ENCODE assay signal across 12 cellular contexts in genomic region chr17:3665834-3666233, GRCh38. TPM values are rescaled to one million over a fixed set of nuclear protein-coding genes. Genes with fewer than 3 reads are reported as not detected.
DNase-seq lines count a peak whose midpoint lies in the region; TF ChIP-seq lines count a peak whose summit lies in the region.
"Had no signal": no experiment of that assay in that cellular context is flagged by ENCODE, and none has a peak within 500 bp of the region (broad histone marks: within the 10 kb centered on the region; RNA-seq: fewer than 3 reads in every experiment).

No MANE protein-coding gene starts in this region.

- peak overlapping the region; percentile 28 for H3K4me3 Mint-ChIP-seq in activated CD4-positive, alpha-beta T cell treated with anti-CD3 and anti-CD28 coated beads, Interleukin-2, amount 10 ng/mL, durations not matched to agents 24 days and 14 days
- peak overlapping the region; percentile 3 for H3K4me3 Mint-ChIP-seq in dendritic cell treated with granulocyte-macrophage colony-stimulating factor and Interleukin-4, amounts not matched to agents 40 ng/mL and 50 ng/mL, for 4 days
- H3K4me3 Mint-ChIP-seq in mesothelial cell of epicardium, result peak overlapping the region; percentile 85

- CTCF ChIA-PET in HEK293T (lab: Yijun Ruan, JAX), result no interaction called here

- no peak overlapping the region for H3K27ac Mint-ChIP-seq in activated CD4-positive, alpha-beta T cell treated with anti-CD3 and anti-CD28 coated beads, Interleukin-2, amount 10 ng/mL, durations not matched to agents 24 days and 14 days
- H3K27ac Mint-ChIP-seq in dendritic cell treated with granulocyte-macrophage colony-stimulating factor and Interleukin-4, amounts not matched to agents 40 ng/mL and 50 ng/mL, for 4 days, result peak overlapping the region; percentile 47
- peak overlapping the region; percentile 99 for H3K27ac Mint-ChIP-seq in mesothelial cell of epicardium

- H3K4me1 Mint-ChIP-seq in activated CD4-positive, alpha-beta T cell treated with anti-CD3 and anti-CD28 coated beads, Interleukin-2, amount 10 ng/mL, durations not matched to agents 24 days and 14 days, result peaks cover 20% of the 10 kb centered on the region
- H3K4me1 Mint-ChIP-seq in dendritic cell treated with granulocyte-macrophage colony-stimulating factor and Interleukin-4, amounts not matched to agents 40 ng/mL and 50 ng/mL, for 4 days (ENCODE audit: low read depth), result peaks cover 55% of the 10 kb centered on the region
- H3K4me1 Mint-ChIP-seq in mesothelial cell of epicardium, result peaks cover 32% of the 10 kb centered on the region

- peaks cover 9% of the 10 kb centered on the region for H3K36me3 Mint-ChIP-seq in activated CD4-positive, alpha-beta T cell treated with anti-CD3 and anti-CD28 coated beads, Interleukin-2, amount 10 ng/mL, durations not matched to agents 24 days and 14 days (ENCODE audit: low read depth)
- peaks cover 66% of the 10 kb centered on the region for H3K36me3 Mint-ChIP-seq in dendritic cell treated with granulocyte-macrophage colony-stimulating factor and Interleukin-4, amounts not matched to agents 40 ng/mL and 50 ng/mL, for 4 days (ENCODE audit: low read depth)
- peaks cover 11% of the 10 kb centered on the region for H3K36me3 Mint-ChIP-seq in mesothelial cell of epicardium

- no peaks in the 10 kb centered on the region for H3K9me3 Mint-ChIP-seq in activated CD4-positive, alpha-beta T cell treated with anti-CD3 and anti-CD28 coated beads, Interleukin-2, amount 10 ng/mL, durations not matched to agents 24 days and 14 days
- H3K9me3 Mint-ChIP-seq in dendritic cell treated with granulocyte-macrophage colony-stimulating factor and Interleukin-4, amounts not matched to agents 40 ng/mL and 50 ng/mL, for 4 days, result no peaks in the 10 kb centered on the region
- no peaks in the 10 kb centered on the region for H3K9me3 Mint-ChIP-seq in mesothelial cell of epicardium

- intact Hi-C loops in activated CD4-positive, alpha-beta T cell treated with anti-CD3 and anti-CD28 coated beads, Interleukin-2, amount 10 ng/mL, durations not matched to agents 24 days and 14 days (cut with micrococcal nuclease), result no loop called here
- intact Hi-C loops in dendritic cell treated with granulocyte-macrophage colony-stimulating factor and Interleukin-4, amounts not matched to agents 40 ng/mL and 50 ng/mL, for 4 days (cut with micrococcal nuclease), result no loop called here

- TF ChIP-seq CTCF in mesothelial cell of epicardium (IDR thresholded peaks at IDR 0.05; ENCODE audit: unreplicated experiment), result no peak

- no peak for DNase-seq in activated CD4-positive, alpha-beta T cell treated with anti-CD3 and anti-CD28 coated beads, Interleukin-2, amount 10 ng/mL, durations not matched to agents 24 days and 14 days
- DNase-seq in activated CD4-positive, alpha-beta T cell treated with anti-CD3 and anti-CD28 coated beads for 1 hour, result no peak
- DNase-seq in mesothelial cell of epicardium (ENCODE audit: low spot score in 2 of 2, unreplicated experiment in 2 of 2) (no peak), HEK293T (ENCODE audit: extremely low spot score) (no peak), NOMO-1 treated with dmso at 0.1 percent for 144 hours (lab: John Stamatoyannopoulos, UW; ENCODE audit: unreplicated experiment) (no peak), GF-D8 (lab: John Stamatoyannopoulos, UW) (no peak)
- DNase-seq: activated gamma-delta T cell, NCI-H1417, OCI-M1, pancreas had no signal

- H3K27me3 Mint-ChIP-seq in activated CD4-positive, alpha-beta T cell treated with anti-CD3 and anti-CD28 coated beads, Interleukin-2, amount 10 ng/mL, durations not matched to agents 24 days and 14 days, result no peaks in the 10 kb centered on the region
- H3K27me3 Mint-ChIP-seq in dendritic cell treated with granulocyte-macrophage colony-stimulating factor and Interleukin-4, amounts not matched to agents 40 ng/mL and 50 ng/mL, for 4 days, result no peaks in the 10 kb centered on the region
- no peaks in the 10 kb centered on the region for H3K27me3 Mint-ChIP-seq in mesothelial cell of epicardium (ENCODE audit: low read depth)

- POLR2A ChIA-PET in HEK293T (lab: Yijun Ruan, JAX), result no interaction called here

- H3K27ac ChIP-seq in temporal lobe (ENCODE audit: low read depth, low read length), result peak overlapping the region; percentile 70
- H3K27ac ChIP-seq: pancreas had no signal

TF ChIP-seq in HEK293T, 16 proteins besides CTCF, POLR2A, EP300 and RAD21:
- TF ChIP-seq SP1 (IDR thresholded peaks at IDR 0.05), result no peak
TF ChIP-seq in HEK293T: peak in this region for 0.

RNA-seq across cellular contexts. Expression of gene TAX1BP3, which starts 2.5 kb away (rescaled TPM):
- 28.7 and 29.0 TPM in 2 replicates for total RNA-seq in activated CD4-positive, alpha-beta T cell treated with anti-CD3 and anti-CD28 coated beads, Interleukin-2, amount 10 ng/mL, durations not matched to agents 24 days and 14 days
- total RNA-seq in mesothelial cell of epicardium, result 133 to 136 TPM (median 135 TPM) in 3 replicates
- 18.2 TPM for total RNA-seq in temporal lobe

RNA-seq across cellular contexts. Expression of gene EMC6, which starts 2.8 kb away (rescaled TPM):
- total RNA-seq in activated CD4-positive, alpha-beta T cell treated with anti-CD3 and anti-CD28 coated beads, Interleukin-2, amount 10 ng/mL, durations not matched to agents 24 days and 14 days, result 69.4 and 70.5 TPM in 2 replicates
- total RNA-seq in mesothelial cell of epicardium (33.1 to 36.5 TPM (median 33.6 TPM) in 3 replicates), temporal lobe (8.4 TPM)

RNA-seq across cellular contexts. Expression of gene CTNS, which starts 29.3 kb away (rescaled TPM):
- total RNA-seq in activated CD4-positive, alpha-beta T cell treated with anti-CD3 and anti-CD28 coated beads, Interleukin-2, amount 10 ng/mL, durations not matched to agents 24 days and 14 days, result 46.7 and 48.1 TPM in 2 replicates
- total RNA-seq in mesothelial cell of epicardium (11.1 to 13.4 TPM (median 12.0 TPM) in 3 replicates), temporal lobe (12.8 TPM)

RNA-seq across cellular contexts. Expression of gene SHPK, which starts 29.8 kb away (rescaled TPM):
- 20.6 and 21.2 TPM in 2 replicates for total RNA-seq in activated CD4-positive, alpha-beta T cell treated with anti-CD3 and anti-CD28 coated beads, Interleukin-2, amount 10 ng/mL, durations not matched to agents 24 days and 14 days
- total RNA-seq in mesothelial cell of epicardium (17.6 to 19.3 TPM (median 18.9 TPM) in 3 replicates), temporal lobe (6.6 TPM)

RNA-seq across cellular contexts. Expression of gene P2RX5, which starts 30.1 kb away (rescaled TPM):
- 92.3 and 92.8 TPM in 2 replicates for total RNA-seq in activated CD4-positive, alpha-beta T cell treated with anti-CD3 and anti-CD28 coated beads, Interleukin-2, amount 10 ng/mL, durations not matched to agents 24 days and 14 days
- total RNA-seq in mesothelial cell of epicardium, result 0.18 to 0.66 TPM (median 0.24 TPM) in 3 replicates
- 7.9 TPM for total RNA-seq in temporal lobe

Comparison
In these comparisons a context has a peak if more than half of its experiments do, and no peak if none do; other contexts are left out.
1. H3K4me3 Mint-ChIP-seq: peak in every context shown above with its lines; median percentile 85 in mesothelial cell of epicardium; 28 in activated CD4-positive, alpha-beta T cell treated with anti-CD3 and anti-CD28 coated beads, Interleukin-2, amount 10 ng/mL, durations not matched to agents 24 days and 14 days; 3 in dendritic cell treated with granulocyte-macrophage colony-stimulating factor and Interleukin-4, amounts not matched to agents 40 ng/mL and 50 ng/mL, for 4 days.